Comparison of ENCODE assay signal across 8 cellular contexts in genomic region chr18:10525563-10526210, GRCh38. TPM values are rescaled to one million over a fixed set of nuclear protein-coding genes. Genes with fewer than 3 reads are reported as not detected.
A peak's percentile ranks its signal among the peaks of the same experiment; 100 is the strongest.
DNase-seq lines count a peak whose midpoint lies in the region; ATAC-seq and TF ChIP-seq lines count a peak whose summit lies in the region.

TSS of gene NAPG (plus strand) at chr18:10526027. CDS start at chr18:10526103, 76 bp downstream.

- H3K9me3 ChIP-seq in RWPE2 (ENCODE audit: severe bottlenecking): no peaks in the 10 kb centered on the region

- peaks cover 30% of the 10 kb centered on the region for H3K4me1 Mint-ChIP-seq in GM23338
- H3K4me1 Mint-ChIP-seq in activated T-helper 2 cell treated with anti-CD3 and anti-CD28 coated beads, Interferon-gamma antibody, Interleukin-2, Interleukin-4, amounts not matched to agents 10 μg/mL and 5 μg/mL and 100 μg/mL, durations not matched to agents 14 hours and 24 hours and 36 hours (ENCODE audit: low read depth): peaks cover 44% of the 10 kb centered on the region
- peaks cover 45 to 50% of the 10 kb centered on the region in 2 donors for H3K4me1 Mint-ChIP-seq in natural killer cell

- peak within 1 kb of the TSS; percentile 94 for H3K27ac Mint-ChIP-seq in GM23338
- peak within 1 kb of the TSS; percentile 98 for H3K27ac Mint-ChIP-seq in activated T-helper 2 cell treated with anti-CD3 and anti-CD28 coated beads, Interferon-gamma antibody, Interleukin-2, Interleukin-4, amounts not matched to agents 10 μg/mL and 5 μg/mL and 100 μg/mL, durations not matched to agents 14 hours and 24 hours and 36 hours
- peak within 1 kb of the TSS; percentile 91 to 92 for H3K27ac Mint-ChIP-seq in natural killer cell

- H3K9me2 ChIP-seq in GM23338 (ENCODE audit: insufficient read depth): no peaks in the 10 kb centered on the region

- H3K79me2 ChIP-seq in GM23338 (replicated peaks; ENCODE audit: insufficient read depth): peaks cover 44% of the 10 kb centered on the region

- peak within 1 kb of the TSS; percentile 98 for H3K4me2 ChIP-seq in GM23338

- TF ChIP-seq CTCF in GM23338 (conservative IDR thresholded peaks at IDR 0.05; ENCODE audit: low read depth in 2 of 2): no peak
- no peak for TF ChIP-seq CTCF in RWPE2 (IDR thresholded peaks at IDR 0.05; ENCODE audit: poor library complexity, severe bottlenecking)
- TF ChIP-seq CTCF in natural killer cell (IDR thresholded peaks at IDR 0.05): no peak

- ATAC-seq in GM23338 (peak; percentile 88), RWPE2 (ENCODE audit: low read depth) (peak; percentile 84), natural killer cell (peak; percentile 89 to 94 (median 92))

- H3K4me1 ChIP-seq in GM23338 (ENCODE audit: insufficient read depth): peaks cover 5% of the 10 kb centered on the region; the same call in 1 of the 2 replicates
- peaks cover 8% of the 10 kb centered on the region for H3K4me1 ChIP-seq in RWPE2 (ENCODE audit: insufficient read depth, poor library complexity, severe bottlenecking)

- H4K20me1 ChIP-seq in GM23338 (replicated peaks; ENCODE audit: insufficient read depth): peaks cover 20% of the 10 kb centered on the region

- H3K4me3 Mint-ChIP-seq in GM23338: peak within 1 kb of the TSS; percentile 94
- peak within 1 kb of the TSS; percentile 97 for H3K4me3 Mint-ChIP-seq in activated T-helper 2 cell treated with anti-CD3 and anti-CD28 coated beads, Interferon-gamma antibody, Interleukin-2, Interleukin-4, amounts not matched to agents 10 μg/mL and 5 μg/mL and 100 μg/mL, durations not matched to agents 14 hours and 24 hours and 36 hours (ENCODE audit: low read depth)
- peak within 1 kb of the TSS; percentile 96 for H3K4me3 Mint-ChIP-seq in natural killer cell

- H3K36me3 ChIP-seq in GM23338 (ENCODE audit: insufficient read depth) (no peaks in the 10 kb centered on the region), RWPE2 (ENCODE audit: low read depth) (0 out of 2 replicates have a peak, but pooled peaks cover under 1% of the 10 kb centered on the region)

- H2AFZ ChIP-seq in GM23338: peak within 1 kb of the TSS; percentile 58

- H3F3A ChIP-seq in GM23338 (replicated peaks; ENCODE audit: low read depth): no peaks in the 10 kb centered on the region

- no peak within 1 kb of the TSS; the same call in 1 of the 2 replicates for H3K27ac ChIP-seq in GM23338 (ENCODE audit: low read depth)
- H3K27ac ChIP-seq in RWPE2 (ENCODE audit: poor library complexity, severe bottlenecking): peak within 1 kb of the TSS; percentile 64

- H3K27me3 ChIP-seq in GM23338 (ENCODE audit: insufficient read depth) (no peaks in the 10 kb centered on the region), RWPE2 (ENCODE audit: insufficient read depth, poor library complexity, severe bottlenecking) (no peaks in the 10 kb centered on the region)

- H3K9me3 Mint-ChIP-seq in GM23338 (no peaks in the 10 kb centered on the region), natural killer cell (no peaks in the 10 kb centered on the region)
- no peaks in the 10 kb centered on the region for H3K9me3 Mint-ChIP-seq in activated T-helper 2 cell treated with anti-CD3 and anti-CD28 coated beads, Interferon-gamma antibody, Interleukin-2, Interleukin-4, amounts not matched to agents 10 μg/mL and 5 μg/mL and 100 μg/mL, durations not matched to agents 14 hours and 24 hours and 36 hours

- peak; percentile 95 for DNase-seq in Daoy (ENCODE audit: low read depth)
- peak; percentile 92 for DNase-seq in GM23338 (ENCODE audit: low spot score)
- DNase-seq in LHCN-M2 (ENCODE audit: low read depth): peak; percentile 87
- peak; percentile 84 for DNase-seq in RWPE2 (ENCODE audit: low spot score)
- DNase-seq in activated T-helper 2 cell treated with anti-CD3 and anti-CD28 coated beads, Interferon-gamma antibody, Interleukin-2, Interleukin-4, amounts not matched to agents 10 μg/mL and 5 μg/mL and 100 μg/mL, durations not matched to agents 14 hours and 24 hours and 36 hours (ENCODE audit: low spot score): peak; percentile 91
- DNase-seq in fibroblast of peridontal ligament (ENCODE audit: extremely low read depth): peak; percentile 91
- DNase-seq in natural killer cell: peak; percentile 83
- peak; percentile 90 for DNase-seq in stimulated activated naive CD4-positive, alpha-beta T cell treated with Interleukin-2 at 50 U/mL for 16 hours (lab: John Stamatoyannopoulos, UW)

- intact Hi-C loops in activated T-helper 2 cell treated with anti-CD3 and anti-CD28 coated beads, Interferon-gamma antibody, Interleukin-2, Interleukin-4, amounts not matched to agents 10 μg/mL and 5 μg/mL and 100 μg/mL, durations not matched to agents 14 hours and 24 hours and 36 hours (cut with micrococcal nuclease): loop anchor here (1.0 to 10.0 kb wide), 7 partner anchors 26 to 1918 kb away; partner anchors contain the start of genes RAB12, RALBP1 and VAPA
- intact Hi-C loops in natural killer cell (cut with micrococcal nuclease): loop anchor here (5.0 kb wide), 1 partner anchor 613 kb away; the partner anchor contains the start of gene VAPA

- H3K4me3 ChIP-seq in GM23338 (peak within 1 kb of the TSS; percentile 94), RWPE2 (ENCODE audit: severe bottlenecking) (peak within 1 kb of the TSS; percentile 59)

- H3K27me3 Mint-ChIP-seq in GM23338 (ENCODE audit: insufficient read depth, low read depth, poor library complexity): peaks cover 7% of the 10 kb centered on the region
- H3K27me3 Mint-ChIP-seq in activated T-helper 2 cell treated with anti-CD3 and anti-CD28 coated beads, Interferon-gamma antibody, Interleukin-2, Interleukin-4, amounts not matched to agents 10 μg/mL and 5 μg/mL and 100 μg/mL, durations not matched to agents 14 hours and 24 hours and 36 hours (ENCODE audit: low read depth): peaks cover 12% of the 10 kb centered on the region
- peaks cover 15 to 16% of the 10 kb centered on the region in 2 donors for H3K27me3 Mint-ChIP-seq in natural killer cell (ENCODE audit: low read depth in 2 of 2)

- no peaks in the 10 kb centered on the region for H3K36me3 Mint-ChIP-seq in GM23338 (ENCODE audit: low read depth)
- H3K36me3 Mint-ChIP-seq in activated T-helper 2 cell treated with anti-CD3 and anti-CD28 coated beads, Interferon-gamma antibody, Interleukin-2, Interleukin-4, amounts not matched to agents 10 μg/mL and 5 μg/mL and 100 μg/mL, durations not matched to agents 14 hours and 24 hours and 36 hours (ENCODE audit: low read depth): peaks cover 9% of the 10 kb centered on the region
- H3K36me3 Mint-ChIP-seq in natural killer cell: no peaks in the 10 kb centered on the region

TF ChIP-seq in GM23338, 12 proteins besides CTCF, POLR2A, EP300 and RAD21 (continues in another document):
- no peak for TF ChIP-seq JUNB (IDR thresholded peaks at IDR 0.05; ENCODE audit: unreplicated experiment)
- no peak for TF ChIP-seq EZH2phosphoT487 (IDR thresholded peaks at IDR 0.05; ENCODE audit: unreplicated experiment)
- TF ChIP-seq ETS1 (IDR thresholded peaks at IDR 0.05): peak; percentile 52
- TF ChIP-seq POLR2AphosphoS5 (IDR thresholded peaks at IDR 0.05; ENCODE audit: low read depth): peak; percentile 72
- TF ChIP-seq CREB1 (CRISPR knock-in tag; IDR thresholded peaks at IDR 0.05; ENCODE audit: low read depth): peak; percentile 63

RNA-seq across cellular contexts. Expression of gene NAPG, which starts in this region (rescaled TPM):
- 32.8 and 41.3 TPM in 2 replicates for total RNA-seq in Daoy (2014; rRNA removed; shearing (Covaris generic))
- total RNA-seq in GM23338 (2014; rRNA removed; shearing (Covaris generic)): 40.1 and 46.2 TPM in 2 replicates
- polyA plus RNA-seq in GM23338 (2016; fragmentation: Nextera tagmentation; extraction: Ambion mirVana): 25.4 and 26.8 TPM in 2 replicates
- 38.0 and 40.8 TPM in 2 replicates for total RNA-seq in LHCN-M2 (2014; rRNA removed)
- 12.9 TPM for polyA plus RNA-seq in LHCN-M2 (2012)
- total RNA-seq in activated T-helper 2 cell treated with anti-CD3 and anti-CD28 coated beads, Interferon-gamma antibody, Interleukin-2, Interleukin-4, amounts not matched to agents 10 μg/mL and 5 μg/mL and 100 μg/mL, durations not matched to agents 14 hours and 24 hours and 36 hours: 35.2 and 35.3 TPM in 2 replicates
- total RNA-seq in natural killer cell: 10 to 100 TPM; 34.3 to 62.5 (median 48.7) TPM
